8 cellular contexts compared by ENCODE assay signal in genomic region chr18:9094307-9095226, GRCh38. TPM values are rescaled to one million over a fixed set of nuclear protein-coding genes. Genes with fewer than 3 reads are reported as not detected.
DNase-seq lines count a peak whose midpoint lies in the region; ATAC-seq and TF ChIP-seq lines count a peak whose summit lies in the region.

No MANE protein-coding gene starts in this region.

- TF ChIP-seq CTCF in choroid plexus epithelial cell (conservative IDR thresholded peaks at IDR 0.05; ENCODE audit: low read depth, low read length) (no peak), breast epithelium (IDR thresholded peaks at IDR 0.05) (no peak), omental fat pad (IDR thresholded peaks at IDR 0.05) (no peak)

- ATAC-seq in Right ventricle myocardium superior (ENCODE audit: poor library complexity): no peak
- ATAC-seq in omental fat pad (ENCODE audit: low FRiP score): no peak

- DNase-seq in DMS53 (lab: John Stamatoyannopoulos, UW) (peak; percentile 76), SJSA1 (ENCODE audit: low read depth in 1 of 2, low spot score in 2 of 2) (peak; percentile 92 to 95), choroid plexus epithelial cell (ENCODE audit: low read depth) (peak; percentile 97), breast epithelium (ENCODE audit: low spot score in 2 of 2) (no peak), Right ventricle myocardium superior (no peak), omental fat pad (ENCODE audit: low spot score) (no peak), KG1 (lab: John Stamatoyannopoulos, UW) (no peak)

- no peaks in the 10 kb centered on the region for H3K27me3 ChIP-seq in SJSA1 (replicated peaks)
- H3K27me3 ChIP-seq in rectal smooth muscle tissue (ENCODE audit: control insufficient read depth, insufficient read depth, low read length): no peaks in the 10 kb centered on the region
- no peaks in the 10 kb centered on the region for H3K27me3 ChIP-seq in breast epithelium

- H3K27ac ChIP-seq in SJSA1 (peak overlapping the region; percentile 98), rectal smooth muscle tissue (ENCODE audit: low read depth, low read length) (peak overlapping the region; percentile 88), breast epithelium (no peak overlapping the region)

- no peak overlapping the region for H3K9ac ChIP-seq in rectal smooth muscle tissue (ENCODE audit: low read length)

- intact Hi-C loops in breast epithelium (cut with DNase I; ENCODE audit: low total_unique reads) (no loop called here), Right ventricle myocardium superior (cut with DNase I) (no loop called here)

- TF ChIP-seq POLR2A in breast epithelium (IDR thresholded peaks at IDR 0.05): no peak

- peaks cover 36% of the 10 kb centered on the region for H3K4me1 ChIP-seq in SJSA1 (replicated peaks)
- peaks cover 14% of the 10 kb centered on the region for H3K4me1 ChIP-seq in rectal smooth muscle tissue (ENCODE audit: control insufficient read depth, insufficient read depth, low read length)
- H3K4me1 ChIP-seq in breast epithelium: no peaks in the 10 kb centered on the region

- H3K36me3 ChIP-seq in SJSA1 (no peaks in the 10 kb centered on the region), rectal smooth muscle tissue (ENCODE audit: control insufficient read depth, insufficient read depth, low read length) (no peaks in the 10 kb centered on the region), breast epithelium (no peaks in the 10 kb centered on the region)

- H3K4me3 ChIP-seq in SJSA1: no peak overlapping the region
- H3K4me3 ChIP-seq in choroid plexus epithelial cell (ENCODE audit: low read depth, low read length): no peak overlapping the region
- H3K4me3 ChIP-seq in rectal smooth muscle tissue (ENCODE audit: low read length): no peak overlapping the region
- no peak overlapping the region for H3K4me3 ChIP-seq in breast epithelium

- H3K9me3 ChIP-seq in SJSA1 (replicated peaks) (no peaks in the 10 kb centered on the region), breast epithelium (no peaks in the 10 kb centered on the region)

RNA-seq across cellular contexts. Expression of gene NDUFV2, which starts 7.9 kb away (rescaled TPM):
- total RNA-seq in SJSA1 (2014; rRNA removed; shearing (Covaris generic)): 160 and 229 TPM in 2 replicates
- total RNA-seq in breast epithelium: 100 to 1,000 TPM; 106 to 116 (median 113) TPM
- total RNA-seq in Right ventricle myocardium superior: 521 TPM
- 10 to 100 TPM; 86.1 to 92.1 (median 88.8) TPM for total RNA-seq in omental fat pad

RNA-seq across cellular contexts. Expression of gene ANKRD12, which starts 42.0 kb away (rescaled TPM):
- 30.7 and 38.8 TPM in 2 replicates for total RNA-seq in SJSA1 (2014; rRNA removed; shearing (Covaris generic))
- total RNA-seq in breast epithelium: 10 to 100 TPM; 47.7 to 66.9 (median 51.5) TPM
- 39.9 TPM for total RNA-seq in Right ventricle myocardium superior
- 10 to 100 TPM; 45.6 to 58.6 (median 47.4) TPM for total RNA-seq in omental fat pad

Comparison
In these comparisons a context has a peak if more than half of its experiments do, and no peak if none do; other contexts are left out.
1. DNase-seq: peak in DMS53 (single experiment), SJSA1 (2 of 2) and choroid plexus epithelial cell (single experiment); none in breast epithelium (0 of 2), Right ventricle myocardium superior (single experiment), omental fat pad (single experiment) and KG1 (single experiment).
2. H3K27ac ChIP-seq: peak in SJSA1 (single experiment) and rectal smooth muscle tissue (single experiment); none in breast epithelium (0 of 2).